7 cellular contexts compared by ENCODE assay signal in the genomic region with DNA sequence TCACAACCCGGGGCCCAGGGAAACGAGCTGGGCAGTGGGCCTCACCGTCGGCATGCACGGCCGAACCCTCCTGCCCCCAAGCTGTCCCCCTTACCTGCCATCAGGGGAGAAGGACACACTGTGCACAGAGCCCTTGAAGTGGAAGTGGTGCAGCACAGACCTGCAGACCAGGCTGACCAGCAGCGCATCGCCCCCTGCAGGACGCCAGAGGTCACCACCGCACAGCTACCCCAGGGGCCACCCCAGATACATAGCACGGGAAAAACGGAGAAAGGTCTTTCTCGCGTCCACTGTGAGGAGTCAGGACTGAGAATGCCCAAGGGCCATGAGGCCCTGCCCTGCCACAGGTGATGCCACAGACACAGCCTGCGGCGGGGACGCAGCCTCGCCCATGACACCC.
A peak's percentile ranks its signal among the peaks of the same experiment; 100 is the strongest.
DNase-seq lines count a peak whose midpoint lies in the region; ATAC-seq and TF ChIP-seq lines count a peak whose summit lies in the region.
"Not testable (repeated sequence)": the region's sequence is repeated elsewhere in the genome, so short reads cannot be mapped to it uniquely, and the experiment has no call there.

No MANE protein-coding gene starts in this region.

- H3K36me3 Mint-ChIP-seq in GM23338 (ENCODE audit: low read depth); activated naive CD4-positive, alpha-beta T cell treated with anti-CD3 and anti-CD28 coated beads, Interleukin-2, amount 10 ng/mL, durations not matched to agents 7 days and 5 days; endodermal cell (ENCODE audit: low read depth): not testable (repeated sequence)

- H3F3A ChIP-seq in GM23338 (replicated peaks; ENCODE audit: low read depth) = not testable (repeated sequence)

- WGBS in endodermal cell (ENCODE audit: insufficient coverage in 1 of 2, insufficient read length in 1 of 2), 2 experiments = 60% methylated on average over 4 of the region's 18 CpGs; no CpG with 5 or more reads in 1 of the 2 experiments
- WGBS in ovary, 3 donors = 47% methylated on average over 6 of the region's 18 CpGs; no CpG with 5 or more reads in 2 of the 3 donors

- not testable (repeated sequence) for TF ChIP-seq POLR2A in ovary (IDR thresholded peaks at IDR 0.05)

- DNase-seq in GM23338 (ENCODE audit: low spot score); endodermal cell: not testable (repeated sequence)
- DNase-seq in activated CD4-positive, alpha-beta T cell treated with anti-CD3 and anti-CD28 coated beads for 48 hours = peak; percentile 45
- peak; percentile 33 for DNase-seq in activated naive CD4-positive, alpha-beta T cell treated with anti-CD3 and anti-CD28 coated beads, Interleukin-2, amount 10 ng/mL, durations not matched to agents 7 days and 5 days
- DNase-seq in left lung = peak; percentile 24 to 68
- DNase-seq in ovary = peak in 4 of 5 donors; percentile 3 to 29 (median 12)
- DNase-seq in stimulated activated CD8-positive, alpha-beta memory T cell treated with anti-CD3 and anti-CD28 coated beads, Interleukin-4, amount 100 ng/mL, for 48 hours = peak; percentile 51

- not testable (repeated sequence) for H3K27ac Mint-ChIP-seq in GM23338; activated naive CD4-positive, alpha-beta T cell treated with anti-CD3 and anti-CD28 coated beads, Interleukin-2, amount 10 ng/mL, durations not matched to agents 7 days and 5 days; endodermal cell

- not testable (repeated sequence) for H3K9me3 ChIP-seq in endodermal cell (ENCODE audit: control insufficient read depth, low read length); left lung; ovary

- TF ChIP-seq EP300 in ovary (IDR thresholded peaks at IDR 0.05) = not testable (repeated sequence)

- CTCF ChIA-PET in activated naive CD4-positive, alpha-beta T cell treated with anti-CD3 and anti-CD28 coated beads, Interleukin-2, amount 10 ng/mL, durations not matched to agents 7 days and 5 days (lab: Charles Lee) = not testable (repeated sequence)

- H3K79me2 ChIP-seq in GM23338 (replicated peaks; ENCODE audit: insufficient read depth) = not testable (repeated sequence)

- not testable (repeated sequence) for H3K36me3 ChIP-seq in GM23338 (ENCODE audit: insufficient read depth); endodermal cell (ENCODE audit: control insufficient read depth, insufficient read depth, low read length); left lung; ovary

- H3K27ac ChIP-seq in GM23338 (ENCODE audit: low read depth); endodermal cell (ENCODE audit: low read depth, low read length); left lung; ovary: not testable (repeated sequence)

- H3K9ac ChIP-seq in endodermal cell (ENCODE audit: extremely low read depth, low read length, poor library complexity, severe bottlenecking) = not testable (repeated sequence)

- H3K9me3 Mint-ChIP-seq in GM23338; activated naive CD4-positive, alpha-beta T cell treated with anti-CD3 and anti-CD28 coated beads, Interleukin-2, amount 10 ng/mL, durations not matched to agents 7 days and 5 days; endodermal cell: not testable (repeated sequence)

- not testable (repeated sequence) for H3K4me1 ChIP-seq in GM23338 (ENCODE audit: insufficient read depth); endodermal cell (ENCODE audit: control insufficient read depth, insufficient read depth, low read length); left lung; ovary (ENCODE audit: insufficient read depth)

- TF ChIP-seq CTCF in GM23338 (conservative IDR thresholded peaks at IDR 0.05; ENCODE audit: low read depth in 2 of 2) (peak in 1 of 2 experiments; percentile 32; a peak in 2 of 4 replicates), endodermal cell (conservative IDR thresholded peaks at IDR 0.05) (peak; percentile 59)
- not testable (repeated sequence) for TF ChIP-seq CTCF in left lung (IDR thresholded peaks at IDR 0.05); ovary (IDR thresholded peaks at IDR 0.05)

- not testable (repeated sequence) for H3K4me1 Mint-ChIP-seq in GM23338; activated naive CD4-positive, alpha-beta T cell treated with anti-CD3 and anti-CD28 coated beads, Interleukin-2, amount 10 ng/mL, durations not matched to agents 7 days and 5 days; endodermal cell

- not testable (repeated sequence) for H4K20me1 ChIP-seq in GM23338 (replicated peaks; ENCODE audit: insufficient read depth)

- H2AFZ ChIP-seq in GM23338 = not testable (repeated sequence)

- H3K9me2 ChIP-seq in GM23338 (ENCODE audit: insufficient read depth) = not testable (repeated sequence)

- ATAC-seq in GM23338 = peak; percentile 96
- peak; percentile 51 for ATAC-seq in left lung

- not testable (repeated sequence) for H3K4me2 ChIP-seq in GM23338

- H3K27me3 Mint-ChIP-seq in GM23338 (ENCODE audit: insufficient read depth, low read depth, poor library complexity); activated naive CD4-positive, alpha-beta T cell treated with anti-CD3 and anti-CD28 coated beads, Interleukin-2, amount 10 ng/mL, durations not matched to agents 7 days and 5 days; endodermal cell (ENCODE audit: insufficient read depth): not testable (repeated sequence)

- H3K27me3 ChIP-seq in GM23338 (ENCODE audit: insufficient read depth); endodermal cell (ENCODE audit: control insufficient read depth, insufficient read depth, low read length, poor library complexity, severe bottlenecking); left lung; ovary: not testable (repeated sequence)

- H3K4me3 ChIP-seq in GM23338; endodermal cell (ENCODE audit: low read length); left lung; ovary: not testable (repeated sequence)

- H3K4me3 Mint-ChIP-seq in GM23338; activated naive CD4-positive, alpha-beta T cell treated with anti-CD3 and anti-CD28 coated beads, Interleukin-2, amount 10 ng/mL, durations not matched to agents 7 days and 5 days; endodermal cell: not testable (repeated sequence)

- intact Hi-C loops in left lung (cut with DNase I); ovary (cut with DNase I): not testable (repeated sequence)
